Comparison of ENCODE assay signal across 29 cellular contexts in the genomic region with DNA sequence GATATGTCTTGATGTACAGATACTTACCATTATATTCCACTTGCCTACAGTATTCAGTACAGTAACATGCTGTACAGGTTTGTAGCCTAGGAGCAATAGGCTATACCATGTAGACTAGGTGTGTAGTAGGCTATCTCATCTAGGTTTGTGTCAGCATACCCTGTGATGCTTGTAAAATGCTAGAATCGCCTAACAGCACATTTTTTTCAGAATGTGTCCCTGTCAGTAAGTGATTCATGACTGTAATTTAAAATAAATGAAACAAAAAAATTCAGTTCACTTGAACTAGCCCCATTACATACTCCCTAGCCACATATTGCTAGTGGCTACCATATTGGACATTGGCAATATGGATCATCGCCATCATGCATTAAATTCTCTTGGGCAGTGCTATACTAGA.
"Had no signal": no experiment of that assay in that cellular context is flagged by ENCODE, and none has a peak within 500 bp of the region (broad histone marks: within the 10 kb centered on the region; RNA-seq: fewer than 3 reads in every experiment).

No MANE protein-coding gene starts in this region.

- H3K4me1 Mint-ChIP-seq: activated CD4-positive, alpha-beta T cell treated with anti-CD3 and anti-CD28 coated beads, Interleukin-2, amount 10 ng/mL, durations not matched to agents 24 days and 14 days had no signal

- H3K9me3 Mint-ChIP-seq: activated naive CD4-positive, alpha-beta T cell treated with anti-CD3 and anti-CD28 coated beads, Interleukin-2, amount 50 U/mL, for 72 hours; activated T-cell treated with anti-CD3 and anti-CD28 coated beads, Interleukin-2, amount 50 U/mL, for 24 hours; T-helper 2 cell treated with Interferon-gamma antibody and Interleukin-4, amounts not matched to agents 5 μg/mL and 100 μg/mL, for 36 hours had no signal

- H3K9me2 ChIP-seq: SK-N-SH had no signal

- DNase-seq: activated CD4-positive, alpha-beta T cell treated with anti-CD3 and anti-CD28 coated beads, Interleukin-2, amount 10 ng/mL, durations not matched to agents 24 days and 14 days; activated CD4-positive, alpha-beta T cell treated with anti-CD3 and anti-CD28 coated beads, Interleukin-2, amount 50 U/mL, for 4 hours; activated CD8-positive, alpha-beta T cell treated with anti-CD3 and anti-CD28 coated beads for 36 hours; activated gamma-delta T cell; activated naive CD4-positive, alpha-beta T cell treated with Interleukin-2 at 50 U/mL for 16 hours; activated T-cell treated with anti-CD3 and anti-CD28 coated beads, Interleukin-2, amount 50 U/mL, for 24 hours; adrenal gland; central memory CD4-positive, alpha-beta T cell; MG63; NCI-H1048; NCI-H1105 treated with DMSO at 0.1 percent for 48 hours; NCI-H1436; NCI-H1694; NCI-H1930; NCI-H2081 treated with DMSO at 0.1 percent for 48 hours; NCI-H345; NCI-H524 treated with DMSO at 0.1 percent for 48 hours; PC-3; Peyer's patch; RPMI8226; SHP77 treated with DMSO at 0.1 percent for 48 hours; SK-N-SH had no signal

- ATAC-seq: activated CD8-positive, alpha-beta T cell treated with anti-CD3 and anti-CD28 coated beads for 36 hours; activated naive CD4-positive, alpha-beta T cell treated with anti-CD3 and anti-CD28 coated beads, Interleukin-2, amount 50 U/mL, for 72 hours; PC-3 had no signal

- H3K9ac ChIP-seq: KMS-11, SK-N-SH had no signal

- H3K27me3 Mint-ChIP-seq: activated CD8-positive, alpha-beta T cell treated with anti-CD3 and anti-CD28 coated beads for 36 hours; activated T-cell treated with anti-CD3 and anti-CD28 coated beads, Interleukin-2, amount 50 U/mL, for 24 hours; brain had no signal

- H3K9me3 ChIP-seq: adrenal gland, MG63, Peyer's patch, SJSA1, SK-N-SH had no signal

- H3K36me3 ChIP-seq: adrenal gland, Peyer's patch had no signal

- H3K27ac ChIP-seq: adrenal gland, KMS-11, Peyer's patch, SJSA1 had no signal

- H3K4me2 ChIP-seq: KMS-11, SK-N-SH had no signal

- H3K4me1 ChIP-seq: Peyer's patch had no signal

- H3K4me3 Mint-ChIP-seq: activated CD4-positive, alpha-beta T cell treated with anti-CD3 and anti-CD28 coated beads, Interleukin-2, amount 10 ng/mL, durations not matched to agents 24 days and 14 days; activated CD8-positive, alpha-beta T cell treated with anti-CD3 and anti-CD28 coated beads for 36 hours; activated T-cell treated with anti-CD3 and anti-CD28 coated beads, Interleukin-2, amount 50 U/mL, for 24 hours; brain; T-helper 1 cell treated with Interleukin-12 subunit alpha and Interleukin-12 subunit beta and Interleukin-4 antibody, amounts not matched to agents 30 μg/mL and 1 μg/mL, for 36 hours; T-helper 2 cell treated with Interferon-gamma antibody and Interleukin-4, amounts not matched to agents 5 μg/mL and 100 μg/mL, for 36 hours had no signal

- H3K4me3 ChIP-seq: adrenal gland, MG63, Peyer's patch, SJSA1 had no signal

- H3K27me3 ChIP-seq: adrenal gland, MG63, Peyer's patch, SJSA1 had no signal

- H3K27ac Mint-ChIP-seq: activated CD4-positive, alpha-beta T cell treated with anti-CD3 and anti-CD28 coated beads, Interleukin-2, amount 10 ng/mL, durations not matched to agents 24 days and 14 days; activated CD8-positive, alpha-beta T cell treated with anti-CD3 and anti-CD28 coated beads for 36 hours; activated naive CD4-positive, alpha-beta T cell treated with anti-CD3 and anti-CD28 coated beads, Interleukin-2, amount 50 U/mL, for 72 hours; activated T-cell treated with anti-CD3 and anti-CD28 coated beads, Interleukin-2, amount 50 U/mL, for 24 hours; activated T-helper 2 cell treated with anti-CD3 and anti-CD28 coated beads, Interferon-gamma antibody, Interleukin-2, Interleukin-4, amounts not matched to agents 10 μg/mL and 5 μg/mL and 100 μg/mL, durations not matched to agents 14 hours and 24 hours and 36 hours; brain; T-helper 1 cell treated with Interleukin-12 subunit alpha and Interleukin-12 subunit beta and Interleukin-4 antibody, amounts not matched to agents 30 μg/mL and 1 μg/mL, for 36 hours; T-helper 2 cell treated with Interferon-gamma antibody and Interleukin-4, amounts not matched to agents 5 μg/mL and 100 μg/mL, for 36 hours had no signal
